ENCODE assay signal across 8 cellular contexts in the genomic region with DNA sequence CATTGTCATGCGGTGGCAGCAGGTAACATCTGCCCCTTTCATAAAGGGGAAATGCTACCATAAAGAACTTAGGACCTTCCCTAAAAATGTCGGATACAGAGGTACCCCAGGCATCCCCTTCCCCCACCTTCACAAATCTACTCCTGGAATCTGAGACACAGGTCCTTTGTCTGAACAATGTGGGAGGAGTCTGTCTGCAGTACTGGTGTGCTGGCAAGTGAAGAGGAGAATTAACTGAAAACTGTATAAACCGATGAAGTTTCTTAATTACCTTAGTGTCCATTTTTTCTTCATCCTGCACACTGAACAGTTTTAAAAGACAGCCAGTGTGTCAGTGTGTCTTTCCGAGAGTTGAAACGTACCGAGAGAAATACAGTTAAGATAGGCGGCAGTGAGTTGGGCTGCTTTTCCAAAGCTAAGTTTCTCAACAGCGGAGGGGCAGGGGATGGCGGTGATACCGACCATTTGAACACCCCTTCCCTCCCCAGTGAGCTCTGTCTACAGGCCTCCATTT. TPM values are rescaled to one million over a fixed set of nuclear protein-coding genes. Genes with fewer than 3 reads are reported as not detected.
DNase-seq lines count a peak whose midpoint lies in the region; ATAC-seq and TF ChIP-seq lines count a peak whose summit lies in the region.

No MANE protein-coding gene starts in this region.

- peaks cover 32% of the 10 kb centered on the region for H3K36me3 Mint-ChIP-seq in activated CD4-positive, alpha-beta T cell treated with anti-CD3 and anti-CD28 coated beads, Interleukin-2, amount 10 ng/mL, durations not matched to agents 24 days and 14 days (ENCODE audit: low read depth)
- peaks cover 0 to 15% (median 0%) of the 10 kb centered on the region in 5 donors for H3K36me3 Mint-ChIP-seq in naive thymus-derived CD4-positive, alpha-beta T cell

- intact Hi-C loops in activated CD4-positive, alpha-beta T cell treated with anti-CD3 and anti-CD28 coated beads, Interleukin-2, amount 10 ng/mL, durations not matched to agents 24 days and 14 days (cut with micrococcal nuclease): loop anchor here (1.0 to 5.0 kb wide), 8 partner anchors 24 to 908 kb away; a partner anchor contains a TSS
- intact Hi-C loops in naive thymus-derived CD4-positive, alpha-beta T cell (cut with micrococcal nuclease): loop anchor here (1.0 to 10.0 kb wide), 11 partner anchors 7 to 1708 kb away; a partner anchor contains a TSS
- intact Hi-C loops in aorta (cut with DNase I): loop anchor here (2.0 to 10.0 kb wide), 3 partner anchors 163 to 911 kb away; a partner anchor contains a TSS

- H3K9me3 ChIP-seq in naive thymus-derived CD4-positive, alpha-beta T cell (ENCODE audit: control insufficient read depth in 2 of 3, low read length in 3 of 3): no peaks in the 10 kb centered on the region
- no peaks in the 10 kb centered on the region for H3K9me3 ChIP-seq in aorta (ENCODE audit: control insufficient read depth, low read length)

- no peaks in the 10 kb centered on the region for H3K27me3 Mint-ChIP-seq in activated CD4-positive, alpha-beta T cell treated with anti-CD3 and anti-CD28 coated beads, Interleukin-2, amount 10 ng/mL, durations not matched to agents 24 days and 14 days
- H3K27me3 Mint-ChIP-seq in naive thymus-derived CD4-positive, alpha-beta T cell: no peaks in the 10 kb centered on the region

- H3K36me3 ChIP-seq in H7 (replicated peaks; ENCODE audit: control insufficient read depth, insufficient read depth, low read length) (0 out of 2 replicates have a peak, but pooled peaks cover 1% of the 10 kb centered on the region), aorta (ENCODE audit: control insufficient read depth in 1 of 2, insufficient read depth in 2 of 2, low read length in 1 of 2) (no peaks in the 10 kb centered on the region)
- peaks cover 0 to 4% (median 0%) of the 10 kb centered on the region in 3 experiments for H3K36me3 ChIP-seq in naive thymus-derived CD4-positive, alpha-beta T cell (ENCODE audit: control insufficient read depth in 2 of 3, insufficient read depth in 3 of 3, low read length in 3 of 3)

- H3K4me1 ChIP-seq in naive thymus-derived CD4-positive, alpha-beta T cell (ENCODE audit: control insufficient read depth in 2 of 2, insufficient read depth in 2 of 2, low read length in 2 of 2): peaks cover 32 to 36% of the 10 kb centered on the region in 2 donors
- H3K4me1 ChIP-seq in aorta (ENCODE audit: control insufficient read depth in 1 of 2, insufficient read depth in 2 of 2, low read length in 2 of 2): no peaks in the 10 kb centered on the region

- H3K4me3 ChIP-seq in AG10803 (ENCODE audit: low read length): peak overlapping the region; percentile 95
- H3K4me3 ChIP-seq in H7 (ENCODE audit: insufficient read depth, low read depth, low read length): peak overlapping the region; percentile 97
- peak overlapping the region; percentile 62 for H3K4me3 ChIP-seq in naive thymus-derived CD4-positive, alpha-beta T cell (ENCODE audit: low read length)
- H3K4me3 ChIP-seq in aorta (ENCODE audit: low read length in 2 of 2): peak overlapping the region; percentile 70 to 72

- TF ChIP-seq CTCF in AG10803 (conservative IDR thresholded peaks at IDR 0.05; ENCODE audit: low read length): no peak

- H3K4me1 Mint-ChIP-seq in activated CD4-positive, alpha-beta T cell treated with anti-CD3 and anti-CD28 coated beads, Interleukin-2, amount 10 ng/mL, durations not matched to agents 24 days and 14 days: peaks cover 39% of the 10 kb centered on the region
- H3K4me1 Mint-ChIP-seq in naive thymus-derived CD4-positive, alpha-beta T cell: peaks cover 33 to 57% (median 53%) of the 10 kb centered on the region in 7 donors

- 0 to 1% methylated on average over 10 of the region's 10 CpGs for WGBS in aorta, 2 donors

- peak overlapping the region; percentile 97 for H3K27ac Mint-ChIP-seq in activated CD4-positive, alpha-beta T cell treated with anti-CD3 and anti-CD28 coated beads, Interleukin-2, amount 10 ng/mL, durations not matched to agents 24 days and 14 days
- peak overlapping the region; percentile 31 to 96 (median 92) for H3K27ac Mint-ChIP-seq in naive thymus-derived CD4-positive, alpha-beta T cell

- peak; percentile 20 for DNase-seq in AG10803 (ENCODE audit: low read depth)
- DNase-seq in H7: peak; percentile 61
- DNase-seq in NCI-H345 treated with DMSO at 0.1 percent for 48 hours (lab: John Stamatoyannopoulos, UW; ENCODE audit: unreplicated experiment): peak; percentile 60
- DNase-seq in activated CD4-positive, alpha-beta T cell treated with anti-CD3 and anti-CD28 coated beads, Interleukin-2, amount 10 ng/mL, durations not matched to agents 24 days and 14 days: peak; percentile 78
- DNase-seq in epithelial cell of prostate (ENCODE audit: low read depth, low spot score): no peak
- DNase-seq in naive thymus-derived CD4-positive, alpha-beta T cell: peak in 7 of 9 donors; percentile 8 to 50 (median 19)
- DNase-seq in aorta: no peak
- DNase-seq in left lobe of liver (ENCODE audit: low spot score): no peak

- H3K9me3 Mint-ChIP-seq in activated CD4-positive, alpha-beta T cell treated with anti-CD3 and anti-CD28 coated beads, Interleukin-2, amount 10 ng/mL, durations not matched to agents 24 days and 14 days: no peaks in the 10 kb centered on the region
- peaks cover 0 to 3% (median 0%) of the 10 kb centered on the region in 11 donors for H3K9me3 Mint-ChIP-seq in naive thymus-derived CD4-positive, alpha-beta T cell

- CTCF ChIA-PET in naive thymus-derived CD4-positive, alpha-beta T cell (lab: Charles Lee): interaction anchor here (5.0 kb wide), 1 partner anchor 42 kb away, joined by 20 read pairs; no protein-coding TSS in a partner anchor

- H3K27me3 ChIP-seq in H7 (ENCODE audit: control insufficient read depth, insufficient read depth, low read length) (no peaks in the 10 kb centered on the region), aorta (ENCODE audit: control insufficient read depth in 1 of 2, insufficient read depth in 2 of 2, low read length in 1 of 2) (no peaks in the 10 kb centered on the region)
- H3K27me3 ChIP-seq in naive thymus-derived CD4-positive, alpha-beta T cell (ENCODE audit: control insufficient read depth in 2 of 2, insufficient read depth in 2 of 2, low read length in 2 of 2): no peaks in the 10 kb centered on the region

- POLR2A ChIA-PET in naive thymus-derived CD4-positive, alpha-beta T cell (lab: Charles Lee): interaction anchor here (0.8 to 4.2 kb wide), 8 partner anchors 8 to 317 kb away, joined by 3 to 97 read pairs (median 14); a partner anchor contains a TSS

- peak overlapping the region; percentile 93 for H3K27ac ChIP-seq in epithelial cell of prostate
- H3K27ac ChIP-seq in naive thymus-derived CD4-positive, alpha-beta T cell (ENCODE audit: low read depth, low read length): peak overlapping the region; percentile 80
- peak overlapping the region in 1 of 2 donors; percentile 97 for H3K27ac ChIP-seq in aorta (ENCODE audit: low read depth in 1 of 2, low read length in 2 of 2)

- no peak for ATAC-seq in naive thymus-derived CD4-positive, alpha-beta T cell
- no peak for ATAC-seq in aorta (ENCODE audit: low FRiP score)
- ATAC-seq in left lobe of liver: no peak

- peak overlapping the region; percentile 80 for H3K4me3 Mint-ChIP-seq in activated CD4-positive, alpha-beta T cell treated with anti-CD3 and anti-CD28 coated beads, Interleukin-2, amount 10 ng/mL, durations not matched to agents 24 days and 14 days
- H3K4me3 Mint-ChIP-seq in naive thymus-derived CD4-positive, alpha-beta T cell: peak overlapping the region; percentile 71 to 97 (median 90)

RNA-seq across cellular contexts. Expression of a gene that starts 1.8 kb away (rescaled TPM):
- total RNA-seq in H7 (2014; rRNA removed; shearing (Covaris generic)): 69.8 and 73.7 TPM in 2 replicates
- 57.4 and 62.6 TPM in 2 replicates for total RNA-seq in activated CD4-positive, alpha-beta T cell treated with anti-CD3 and anti-CD28 coated beads, Interleukin-2, amount 10 ng/mL, durations not matched to agents 24 days and 14 days
- 10 to 100 TPM; 47.1 to 68.8 (median 53.7) TPM for total RNA-seq in naive thymus-derived CD4-positive, alpha-beta T cell
- polyA plus RNA-seq in naive thymus-derived CD4-positive, alpha-beta T cell: 1 to 10 TPM; 4.3 to 4.8 TPM
- total RNA-seq in aorta (10 to 100 TPM; 30.9 to 31.7 TPM), left lobe of liver (6.6 TPM)
- 10 to 100 TPM in 1 of 2 donors, 1 to 10 TPM in 1; 7.6 to 11.1 TPM for polyA plus RNA-seq in aorta

Comparison
In these comparisons a context has a peak if more than half of its experiments do, and no peak if none do; other contexts are left out.
1. DNase-seq: peak in AG10803 (single experiment), H7 (single experiment), NCI-H345 treated with DMSO at 0.1 percent for 48 hours (single experiment), activated CD4-positive, alpha-beta T cell treated with anti-CD3 and anti-CD28 coated beads, Interleukin-2, amount 10 ng/mL, durations not matched to agents 24 days and 14 days (single experiment) and naive thymus-derived CD4-positive, alpha-beta T cell (7 of 9); none in epithelial cell of prostate (single experiment), aorta (0 of 2) and left lobe of liver (single experiment).
2. Peak in every context shown above with its lines, with median percentiles within 50 percentile points of each other: H3K4me3 ChIP-seq.